Comparison of ENCODE assay signal across 13 cellular contexts in the genomic region with DNA sequence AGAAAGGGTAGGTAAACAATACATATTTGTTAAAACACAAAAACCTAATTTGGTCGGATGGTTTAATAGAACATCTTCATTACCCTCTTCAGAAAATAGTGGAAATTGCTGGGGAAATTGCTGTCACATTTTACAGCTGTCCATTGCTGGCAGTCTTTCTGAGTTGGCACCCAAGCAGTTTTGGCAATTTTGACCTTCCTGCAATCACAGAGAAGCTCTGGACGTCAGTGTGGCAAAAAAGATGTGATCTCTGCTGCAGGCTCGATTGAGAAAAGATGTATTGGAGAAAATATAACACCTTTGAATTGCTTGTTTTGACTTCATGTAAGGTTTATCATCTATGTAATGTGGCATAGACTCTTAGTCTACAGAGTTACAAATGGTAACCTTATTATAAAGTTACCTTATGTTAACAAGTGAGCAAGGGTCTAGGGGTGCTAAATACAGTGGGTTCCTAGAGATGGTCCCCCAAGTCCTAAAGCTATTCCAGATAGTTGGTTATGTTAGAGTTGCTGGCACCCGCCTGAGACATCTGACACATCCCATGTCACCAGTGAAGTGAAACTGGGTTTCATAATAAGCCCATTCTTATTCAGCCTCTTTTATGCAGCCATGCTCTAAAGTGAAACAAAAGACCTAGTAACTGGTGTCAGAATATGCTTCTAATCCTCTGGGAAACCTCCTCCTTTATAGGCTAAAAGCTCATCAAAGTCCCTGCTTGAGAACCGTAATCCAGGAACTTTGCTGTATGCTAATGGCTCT. TPM values are rescaled to one million over a fixed set of nuclear protein-coding genes. Genes with fewer than 3 reads are reported as not detected.
DNase-seq lines count a peak whose midpoint lies in the region; ATAC-seq and TF ChIP-seq lines count a peak whose summit lies in the region.
"Had no signal": no experiment of that assay in that cellular context is flagged by ENCODE, and none has a peak within 500 bp of the region (broad histone marks: within the 10 kb centered on the region; RNA-seq: fewer than 3 reads in every experiment).

No MANE protein-coding gene starts in this region.

- DNase-seq in medulla oblongata (ENCODE audit: extremely low spot score) (peak; percentile 88), immature natural killer cell (no peak), spleen (no peak), OCI-M1 (lab: John Stamatoyannopoulos, UW) (no peak), AG08396 (ENCODE audit: low spot score) (no peak)
- DNase-seq: activated effector memory CD4-positive, alpha-beta T cell treated with Interleukin-2 at 50 U/mL for 16 hours; colonic mucosa; gastrocnemius medialis; sigmoid colon; WERI-Rb-1 had no signal

- ATAC-seq in GM18505 (IDR thresholded peaks at IDR 0.05; ENCODE audit: unreplicated experiment) (peak; percentile 65), GM21576 (IDR thresholded peaks at IDR 0.05; ENCODE audit: unreplicated experiment) (peak; percentile 66), HG03575 (IDR thresholded peaks at IDR 0.05; ENCODE audit: extremely low read depth, insufficient number of reproducible peaks, low FRiP score, unreplicated experiment) (peak; percentile 41)

- no peak overlapping the region for H3K27ac Mint-ChIP-seq in immature natural killer cell

- H3K36me3 ChIP-seq in spleen: no peaks in the 10 kb centered on the region
- H3K36me3 ChIP-seq: colonic mucosa, gastrocnemius medialis, sigmoid colon, WERI-Rb-1 had no signal

- no peak for TF ChIP-seq CTCF in spleen (IDR thresholded peaks at IDR 0.05 in 8 of 11, conservative IDR thresholded peaks at IDR 0.05 in 3 of 11)

- H3K36me3 Mint-ChIP-seq in immature natural killer cell: peaks cover 0 to 10% (median 4%) of the 10 kb centered on the region in 3 donors

- H3K4me1 ChIP-seq in spleen: peaks cover 8 to 95% (median 47%) of the 10 kb centered on the region in 6 donors
- H3K4me1 ChIP-seq: colonic mucosa had no signal

- peaks cover 51 to 74% of the 10 kb centered on the region in 2 donors for H3K4me1 Mint-ChIP-seq in immature natural killer cell

- H3K27me3 Mint-ChIP-seq in immature natural killer cell (ENCODE audit: low read depth in 3 of 3): peaks cover 0 to 3% (median 0%) of the 10 kb centered on the region in 3 donors

- no peak overlapping the region for H3K27ac ChIP-seq in spleen
- H3K27ac ChIP-seq: colonic mucosa, sigmoid colon, WERI-Rb-1 had no signal

- WGBS in spleen, 5 donors: 72 to 83% (median 74%) methylated on average over 5 of the region's 5 CpGs

- H3K4me3 ChIP-seq in spleen: no peak overlapping the region
- H3K4me3 ChIP-seq: colonic mucosa, gastrocnemius medialis, sigmoid colon had no signal

- H3K9me3 ChIP-seq in spleen: no peaks in the 10 kb centered on the region
- H3K9me3 ChIP-seq: colonic mucosa, gastrocnemius medialis, sigmoid colon had no signal

- no peak for TF ChIP-seq POLR2A in GM18505 (IDR thresholded peaks at IDR 0.05; ENCODE audit: borderline replicate concordance, extremely low read depth, insufficient read depth, insufficient read length)
- no peak for TF ChIP-seq POLR2A in spleen (IDR thresholded peaks at IDR 0.05)

- no peaks in the 10 kb centered on the region for H3K27me3 ChIP-seq in spleen (replicated peaks in 1 of 7)
- H3K27me3 ChIP-seq: colonic mucosa, gastrocnemius medialis, sigmoid colon had no signal

- H3K9me3 Mint-ChIP-seq in immature natural killer cell: no peaks in the 10 kb centered on the region

- no peak overlapping the region for H3K4me3 Mint-ChIP-seq in immature natural killer cell

- intact Hi-C loops in spleen (cut with DNase I; ENCODE audit: low total_unique reads): no loop called here

RNA-seq across cellular contexts. Expression of a gene that starts 14.0 kb away (rescaled TPM):
- polyA plus RNA-seq in immature natural killer cell: 10 to 100 TPM; 18.0 to 43.9 (median 19.2) TPM
- 100 to 1,000 TPM in 2 of 7 donors, 10 to 100 TPM in 5; 62.6 to 106 (median 87.2) TPM for total RNA-seq in spleen
- 10 to 100 TPM; 68.8 to 96.1 (median 95.1) TPM for polyA plus RNA-seq in spleen
